Comparison of ENCODE assay signal across 1 cellular context in genomic region chr2:217326238-217327022, GRCh38.
TF ChIP-seq lines count a peak whose summit lies in the region.

No MANE protein-coding gene starts in this region.

TF ChIP-seq in HepG2, 621 proteins besides CTCF, POLR2A, EP300 and RAD21 (continued from another document):
- TF ChIP-seq, protein P1, sequence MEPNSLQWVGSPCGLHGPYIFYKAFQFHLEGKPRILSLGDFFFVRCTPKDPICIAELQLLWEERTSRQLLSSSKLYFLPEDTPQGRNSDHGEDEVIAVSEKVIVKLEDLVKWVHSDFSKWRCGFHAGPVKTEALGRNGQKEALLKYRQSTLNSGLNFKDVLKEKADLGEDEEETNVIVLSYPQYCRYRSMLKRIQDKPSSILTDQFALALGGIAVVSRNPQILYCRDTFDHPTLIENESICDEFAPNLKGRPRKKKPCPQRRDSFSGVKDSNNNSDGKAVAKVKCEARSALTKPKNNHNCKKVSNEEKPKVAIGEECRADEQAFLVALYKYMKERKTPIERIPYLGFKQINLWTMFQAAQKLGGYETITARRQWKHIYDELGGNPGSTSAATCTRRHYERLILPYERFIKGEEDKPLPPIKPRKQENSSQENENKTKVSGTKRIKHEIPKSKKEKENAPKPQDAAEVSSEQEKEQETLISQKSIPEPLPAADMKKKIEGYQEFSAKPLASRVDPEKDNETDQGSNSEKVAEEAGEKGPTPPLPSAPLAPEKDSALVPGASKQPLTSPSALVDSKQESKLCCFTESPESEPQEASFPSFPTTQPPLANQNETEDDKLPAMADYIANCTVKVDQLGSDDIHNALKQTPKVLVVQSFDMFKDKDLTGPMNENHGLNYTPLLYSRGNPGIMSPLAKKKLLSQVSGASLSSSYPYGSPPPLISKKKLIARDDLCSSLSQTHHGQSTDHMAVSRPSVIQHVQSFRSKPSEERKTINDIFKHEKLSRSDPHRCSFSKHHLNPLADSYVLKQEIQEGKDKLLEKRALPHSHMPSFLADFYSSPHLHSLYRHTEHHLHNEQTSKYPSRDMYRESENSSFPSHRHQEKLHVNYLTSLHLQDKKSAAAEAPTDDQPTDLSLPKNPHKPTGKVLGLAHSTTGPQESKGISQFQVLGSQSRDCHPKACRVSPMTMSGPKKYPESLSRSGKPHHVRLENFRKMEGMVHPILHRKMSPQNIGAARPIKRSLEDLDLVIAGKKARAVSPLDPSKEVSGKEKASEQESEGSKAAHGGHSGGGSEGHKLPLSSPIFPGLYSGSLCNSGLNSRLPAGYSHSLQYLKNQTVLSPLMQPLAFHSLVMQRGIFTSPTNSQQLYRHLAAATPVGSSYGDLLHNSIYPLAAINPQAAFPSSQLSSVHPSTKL (CRISPR knock-in tag; IDR thresholded peaks at IDR 0.05) = peak; percentile 82; the same call in 1 of the 2 replicates
- TF ChIP-seq PRMT3 (CRISPR knock-in tag; IDR thresholded peaks at IDR 0.05; ENCODE audit: borderline replicate concordance, low read depth) (no peak), GATAD2A (CRISPR knock-in tag; IDR thresholded peaks at IDR 0.05) (peak; percentile 77), CEBPG (CRISPR knock-in tag; IDR thresholded peaks at IDR 0.05) (peak; percentile 91), FOXA3 (CRISPR knock-in tag; IDR thresholded peaks at IDR 0.05) (peak; percentile 78), ZBTB40 (IDR thresholded peaks at IDR 0.05) (no peak), ZBTB40 (CRISPR knock-in tag; IDR thresholded peaks at IDR 0.05) (no peak), RBAK (CRISPR knock-in tag; IDR thresholded peaks at IDR 0.05) (no peak), TBX2 (CRISPR knock-in tag; IDR thresholded peaks at IDR 0.05; ENCODE audit: borderline replicate concordance) (peak; percentile 47), SOX13 (IDR thresholded peaks at IDR 0.05) (0 out of 2 replicates have a peak, but pooled peaks have one; percentile 39), SOX13 (CRISPR knock-in tag; conservative IDR thresholded peaks at IDR 0.05 in 1 of 2, IDR thresholded peaks at IDR 0.05 in 1 of 2) (peak in 1 of 2 experiments; percentile 89; a peak in 2 of 4 replicates), SOX5 (CRISPR knock-in tag; IDR thresholded peaks at IDR 0.05; ENCODE audit: borderline replicate concordance) (peak; percentile 71; the same call in 1 of the 2 replicates), ISL2 (CRISPR knock-in tag; IDR thresholded peaks at IDR 0.05) (peak; percentile 34; the same call in 1 of the 2 replicates), ZNF678 (CRISPR knock-in tag; IDR thresholded peaks at IDR 0.05) (no peak), NCOA2 (CRISPR knock-in tag; IDR thresholded peaks at IDR 0.05) (peak; percentile 66), CREM (IDR thresholded peaks at IDR 0.05) (peak; percentile 30; the same call in 1 of the 2 replicates), CREM (CRISPR knock-in tag; IDR thresholded peaks at IDR 0.05) (no peak), SAP130 (CRISPR knock-in tag; IDR thresholded peaks at IDR 0.05; ENCODE audit: low read depth) (0 out of 2 replicates have a peak, but pooled peaks have one; percentile 11), FOXK1 (CRISPR knock-in tag; IDR thresholded peaks at IDR 0.05; ENCODE audit: borderline replicate concordance, low read depth) (peak; percentile 35; the same call in 1 of the 2 replicates), SOX6 (IDR thresholded peaks at IDR 0.05) (no peak), SOX6 (CRISPR knock-in tag; IDR thresholded peaks at IDR 0.05) (peak; percentile 81), BCL6 (CRISPR knock-in tag; IDR thresholded peaks at IDR 0.05) (peak; percentile 75), CEBPB (IDR thresholded peaks at IDR 0.05; ENCODE audit: borderline replicate concordance, low read depth, low read length) (peak; percentile 92), TCF7 (IDR thresholded peaks at IDR 0.05; ENCODE audit: low read depth) (peak; percentile 46; the same call in 1 of the 2 replicates)
- TF ChIP-seq, protein P2, sequence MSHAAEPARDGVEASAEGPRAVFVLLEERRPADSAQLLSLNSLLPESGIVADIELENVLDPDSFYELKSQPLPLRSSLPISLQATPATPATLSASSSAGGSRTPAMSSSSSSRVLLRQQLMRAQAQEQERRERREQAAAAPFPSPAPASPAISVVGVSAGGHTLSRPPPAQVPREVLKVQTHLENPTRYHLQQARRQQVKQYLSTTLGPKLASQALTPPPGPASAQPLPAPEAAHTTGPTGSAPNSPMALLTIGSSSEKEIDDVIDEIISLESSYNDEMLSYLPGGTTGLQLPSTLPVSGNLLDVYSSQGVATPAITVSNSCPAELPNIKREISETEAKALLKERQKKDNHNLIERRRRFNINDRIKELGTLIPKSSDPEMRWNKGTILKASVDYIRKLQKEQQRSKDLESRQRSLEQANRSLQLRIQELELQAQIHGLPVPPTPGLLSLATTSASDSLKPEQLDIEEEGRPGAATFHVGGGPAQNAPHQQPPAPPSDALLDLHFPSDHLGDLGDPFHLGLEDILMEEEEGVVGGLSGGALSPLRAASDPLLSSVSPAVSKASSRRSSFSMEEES (CRISPR knock-in tag; IDR thresholded peaks at IDR 0.05) = peak; percentile 3; the same call in 1 of the 2 replicates
- TF ChIP-seq, protein P3, sequence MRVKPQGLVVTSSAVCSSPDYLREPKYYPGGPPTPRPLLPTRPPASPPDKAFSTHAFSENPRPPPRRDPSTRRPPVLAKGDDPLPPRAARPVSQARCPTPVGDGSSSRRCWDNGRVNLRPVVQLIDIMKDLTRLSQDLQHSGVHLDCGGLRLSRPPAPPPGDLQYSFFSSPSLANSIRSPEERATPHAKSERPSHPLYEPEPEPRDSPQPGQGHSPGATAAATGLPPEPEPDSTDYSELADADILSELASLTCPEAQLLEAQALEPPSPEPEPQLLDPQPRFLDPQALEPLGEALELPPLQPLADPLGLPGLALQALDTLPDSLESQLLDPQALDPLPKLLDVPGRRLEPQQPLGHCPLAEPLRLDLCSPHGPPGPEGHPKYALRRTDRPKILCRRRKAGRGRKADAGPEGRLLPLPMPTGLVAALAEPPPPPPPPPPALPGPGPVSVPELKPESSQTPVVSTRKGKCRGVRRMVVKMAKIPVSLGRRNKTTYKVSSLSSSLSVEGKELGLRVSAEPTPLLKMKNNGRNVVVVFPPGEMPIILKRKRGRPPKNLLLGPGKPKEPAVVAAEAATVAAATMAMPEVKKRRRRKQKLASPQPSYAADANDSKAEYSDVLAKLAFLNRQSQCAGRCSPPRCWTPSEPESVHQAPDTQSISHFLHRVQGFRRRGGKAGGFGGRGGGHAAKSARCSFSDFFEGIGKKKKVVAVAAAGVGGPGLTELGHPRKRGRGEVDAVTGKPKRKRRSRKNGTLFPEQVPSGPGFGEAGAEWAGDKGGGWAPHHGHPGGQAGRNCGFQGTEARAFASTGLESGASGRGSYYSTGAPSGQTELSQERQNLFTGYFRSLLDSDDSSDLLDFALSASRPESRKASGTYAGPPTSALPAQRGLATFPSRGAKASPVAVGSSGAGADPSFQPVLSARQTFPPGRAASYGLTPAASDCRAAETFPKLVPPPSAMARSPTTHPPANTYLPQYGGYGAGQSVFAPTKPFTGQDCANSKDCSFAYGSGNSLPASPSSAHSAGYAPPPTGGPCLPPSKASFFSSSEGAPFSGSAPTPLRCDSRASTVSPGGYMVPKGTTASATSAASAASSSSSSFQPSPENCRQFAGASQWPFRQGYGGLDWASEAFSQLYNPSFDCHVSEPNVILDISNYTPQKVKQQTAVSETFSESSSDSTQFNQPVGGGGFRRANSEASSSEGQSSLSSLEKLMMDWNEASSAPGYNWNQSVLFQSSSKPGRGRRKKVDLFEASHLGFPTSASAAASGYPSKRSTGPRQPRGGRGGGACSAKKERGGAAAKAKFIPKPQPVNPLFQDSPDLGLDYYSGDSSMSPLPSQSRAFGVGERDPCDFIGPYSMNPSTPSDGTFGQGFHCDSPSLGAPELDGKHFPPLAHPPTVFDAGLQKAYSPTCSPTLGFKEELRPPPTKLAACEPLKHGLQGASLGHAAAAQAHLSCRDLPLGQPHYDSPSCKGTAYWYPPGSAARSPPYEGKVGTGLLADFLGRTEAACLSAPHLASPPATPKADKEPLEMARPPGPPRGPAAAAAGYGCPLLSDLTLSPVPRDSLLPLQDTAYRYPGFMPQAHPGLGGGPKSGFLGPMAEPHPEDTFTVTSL (CRISPR knock-in tag; IDR thresholded peaks at IDR 0.05; ENCODE audit: borderline replicate concordance) = 0 out of 2 replicates have a peak, but pooled peaks have one; percentile 13
